Comparison of ENCODE assay signal across 33 cellular contexts in genomic region chr6:52634211-52634610, GRCh38. TPM values are rescaled to one million over a fixed set of nuclear protein-coding genes. Genes with fewer than 3 reads are reported as not detected.
DNase-seq lines count a peak whose midpoint lies in the region; ATAC-seq, FAIRE-seq and TF ChIP-seq lines count a peak whose summit lies in the region.
"Had no signal": no experiment of that assay in that cellular context is flagged by ENCODE, and none has a peak within 500 bp of the region (broad histone marks: within the 10 kb centered on the region; RNA-seq: fewer than 3 reads in every experiment).

No MANE protein-coding gene starts in this region.

- 0 out of 2 replicates have a peak overlapping the region, but pooled peaks have one; percentile 6 for H3K9ac ChIP-seq in GM23248

- FAIRE-seq in GM19239 (lab: Jason Lieb, UNC), result no peak
- FAIRE-seq: GM12878, TTC549 had no signal

- no peaks in the 10 kb centered on the region for H3K36me3 Mint-ChIP-seq in T-helper 2 cell treated with Interferon-gamma antibody and Interleukin-4, amounts not matched to agents 5 μg/mL and 100 μg/mL, for 36 hours (ENCODE audit: low read depth)
- H3K36me3 Mint-ChIP-seq in natural killer cell treated with Interleukin-12 subunit alpha and Interleukin-12 subunit beta and Interleukin-15 and Interleukin-18, amount 100 ng/mL, for 72 hours, result no peaks in the 10 kb centered on the region
- H3K36me3 Mint-ChIP-seq: activated naive CD4-positive, alpha-beta T cell treated with anti-CD3 and anti-CD28 coated beads, Interleukin-2, amount 50 U/mL, for 72 hours; CD8-positive, alpha-beta memory T cell; IgD-negative memory B cell; stimulated activated naive B cell treated with anti-CD40 and anti-IgM and Interleukin-4, amounts not matched to agents 10 μg/mL and 1 μg/mL and 100 μg/mL, for 72 hours; type B pancreatic cell had no signal

- H3K79me2 ChIP-seq in GM23248 (ENCODE audit: insufficient read depth) (no peaks in the 10 kb centered on the region), hepatocyte (no peaks in the 10 kb centered on the region)

- no peak overlapping the region for H3K4me2 ChIP-seq in GM23248 (ENCODE audit: unreplicated experiment)
- no peak overlapping the region for H3K4me2 ChIP-seq in hepatocyte

- TF ChIP-seq CTCF in hepatocyte (IDR thresholded peaks at IDR 0.05; ENCODE audit: poor library complexity), result no peak

- no peak for ATAC-seq in natural killer cell treated with Interleukin-12 subunit alpha and Interleukin-12 subunit beta and Interleukin-15 and Interleukin-18, amount 100 ng/mL, for 72 hours
- ATAC-seq in left ventricle myocardium superior, result no peak
- ATAC-seq: GM12878; HCT116; left lung; sciatic nerve; stimulated activated naive B cell treated with anti-CD40 and anti-IgM and Interleukin-4, amounts not matched to agents 10 μg/mL and 1 μg/mL and 100 μg/mL, for 72 hours had no signal

- no peak overlapping the region for H3K4me3 Mint-ChIP-seq in T-helper 2 cell treated with Interferon-gamma antibody and Interleukin-4, amounts not matched to agents 5 μg/mL and 100 μg/mL, for 36 hours
- no peak overlapping the region for H3K4me3 Mint-ChIP-seq in natural killer cell treated with Interleukin-12 subunit alpha and Interleukin-12 subunit beta and Interleukin-15 and Interleukin-18, amount 100 ng/mL, for 72 hours
- H3K4me3 Mint-ChIP-seq: CD8-positive, alpha-beta memory T cell; endodermal cell; IgD-negative memory B cell; neural crest cell; stimulated activated naive B cell treated with anti-CD40 and anti-IgM and Interleukin-4, amounts not matched to agents 10 μg/mL and 1 μg/mL and 100 μg/mL, for 72 hours; T-helper 1 cell treated with Interleukin-12 subunit alpha and Interleukin-12 subunit beta and Interleukin-4 antibody, amounts not matched to agents 30 μg/mL and 1 μg/mL, for 36 hours; type B pancreatic cell had no signal

- no peaks in the 10 kb centered on the region for H3F3A ChIP-seq in GM23248 (ENCODE audit: insufficient read depth)

- H2AFZ ChIP-seq in GM23248, result peak overlapping the region; percentile 30; the same call in 1 of the 2 replicates
- peak overlapping the region; percentile 38 for H2AFZ ChIP-seq in hepatocyte

- H3K9me3 ChIP-seq in GM23248 (ENCODE audit: low read depth) (no peaks in the 10 kb centered on the region), hepatocyte (ENCODE audit: low read depth) (no peaks in the 10 kb centered on the region)
- H3K9me3 ChIP-seq: left lung had no signal

- no peak overlapping the region for H3K27ac ChIP-seq in GM23248
- H3K27ac ChIP-seq in hepatocyte, result peak overlapping the region; percentile 11
- H3K27ac ChIP-seq: left lung, SK-N-MC had no signal

- peaks cover 25% of the 10 kb centered on the region for H3K4me1 Mint-ChIP-seq in T-helper 2 cell treated with Interferon-gamma antibody and Interleukin-4, amounts not matched to agents 5 μg/mL and 100 μg/mL, for 36 hours (ENCODE audit: low read depth)
- no peaks in the 10 kb centered on the region for H3K4me1 Mint-ChIP-seq in natural killer cell treated with Interleukin-12 subunit alpha and Interleukin-12 subunit beta and Interleukin-15 and Interleukin-18, amount 100 ng/mL, for 72 hours (ENCODE audit: low read depth in 2 of 2)
- H3K4me1 Mint-ChIP-seq: endodermal cell; IgD-negative memory B cell; stimulated activated naive B cell treated with anti-CD40 and anti-IgM and Interleukin-4, amounts not matched to agents 10 μg/mL and 1 μg/mL and 100 μg/mL, for 72 hours had no signal

- H3K27me3 ChIP-seq in GM23248 (replicated peaks; ENCODE audit: insufficient read depth) (no peaks in the 10 kb centered on the region), hepatocyte (no peaks in the 10 kb centered on the region)
- H3K27me3 ChIP-seq: left lung had no signal

- no peaks in the 10 kb centered on the region for H3K27me3 Mint-ChIP-seq in T-helper 2 cell treated with Interferon-gamma antibody and Interleukin-4, amounts not matched to agents 5 μg/mL and 100 μg/mL, for 36 hours (ENCODE audit: low read depth)
- H3K27me3 Mint-ChIP-seq in natural killer cell treated with Interleukin-12 subunit alpha and Interleukin-12 subunit beta and Interleukin-15 and Interleukin-18, amount 100 ng/mL, for 72 hours, result peaks cover 3 to 27% of the 10 kb centered on the region in 2 donors
- H3K27me3 Mint-ChIP-seq: type B pancreatic cell had no signal

- H3K9me2 ChIP-seq in GM23248 (ENCODE audit: insufficient read depth) (no peaks in the 10 kb centered on the region), hepatocyte (replicated peaks; ENCODE audit: insufficient read depth) (no peaks in the 10 kb centered on the region)

- in situ Hi-C loops in GM23248 (cut with MboI), result no loop called here

- H4K20me1 ChIP-seq in GM23248 (ENCODE audit: insufficient read depth), result no peaks in the 10 kb centered on the region
- H4K20me1 ChIP-seq in hepatocyte (ENCODE audit: insufficient read depth, poor library complexity, severe bottlenecking), result no peaks in the 10 kb centered on the region

- H3K27ac Mint-ChIP-seq in T-helper 2 cell treated with Interferon-gamma antibody and Interleukin-4, amounts not matched to agents 5 μg/mL and 100 μg/mL, for 36 hours, result peak overlapping the region; percentile 27
- H3K27ac Mint-ChIP-seq in natural killer cell treated with Interleukin-12 subunit alpha and Interleukin-12 subunit beta and Interleukin-15 and Interleukin-18, amount 100 ng/mL, for 72 hours, result no peak overlapping the region
- H3K27ac Mint-ChIP-seq: CD8-positive, alpha-beta memory T cell; endodermal cell; IgD-negative memory B cell; stimulated activated naive B cell treated with anti-CD40 and anti-IgM and Interleukin-4, amounts not matched to agents 10 μg/mL and 1 μg/mL and 100 μg/mL, for 72 hours; T-helper 1 cell treated with Interleukin-12 subunit alpha and Interleukin-12 subunit beta and Interleukin-4 antibody, amounts not matched to agents 30 μg/mL and 1 μg/mL, for 36 hours; type B pancreatic cell had no signal

- DNase-seq in COLO829 (ENCODE audit: low spot score) (peak; percentile 74), GM23248 (peak; percentile 34), hepatocyte (ENCODE audit: low spot score) (no peak), anterior cingulate cortex (lab: John Stamatoyannopoulos, UW) (no peak), left ventricle myocardium superior (no peak), GM19239 (ENCODE audit: insufficient read length, low spot score) (no peak)
- DNase-seq in T-helper 2 cell treated with Interferon-gamma antibody and Interleukin-4, amounts not matched to agents 5 μg/mL and 100 μg/mL, for 36 hours (ENCODE audit: low spot score), result no peak
- DNase-seq in natural killer cell treated with Interleukin-12 subunit alpha and Interleukin-12 subunit beta and Interleukin-15 and Interleukin-18, amount 100 ng/mL, for 72 hours (ENCODE audit: low spot score), result no peak
- DNase-seq: activated CD8-positive, alpha-beta memory T cell treated with anti-CD3 and anti-CD28 coated beads, Interleukin-2, amount 50 U/mL, for 48 hours; CD8-positive, alpha-beta memory T cell; central memory CD4-positive, alpha-beta T cell; endodermal cell; glutamatergic neuron; islet precursor cell; left lung; mesendoderm; NCI-H1092; NCI-H187; NCI-H2171 treated with DMSO at 0.1 percent for 48 hours; NCI-H510A; posterior cingulate gyrus; stimulated activated naive B cell treated with anti-CD40 and anti-IgM and Interleukin-4, amounts not matched to agents 10 μg/mL and 1 μg/mL and 100 μg/mL, for 72 hours had no signal

- H3K4me3 ChIP-seq in GM23248 (no peak overlapping the region), hepatocyte (no peak overlapping the region)
- H3K4me3 ChIP-seq: GM12878, left lung, SK-N-MC had no signal

- intact Hi-C loops in left ventricle myocardium superior (cut with micrococcal nuclease), result no loop called here

- 31 to 36% methylated on average over 3 of the region's 3 CpGs for WGBS in GM23248 (ENCODE audit: low coverage in 1 of 2, low lambda C conversion rate in 2 of 2, missing lambda C conversion rate in 2 of 2), 2 experiments
- 62% methylated on average over 3 of the region's 3 CpGs for WGBS in hepatocyte (ENCODE audit: low lambda C conversion rate, missing lambda C conversion rate)

- H3K4me1 ChIP-seq in GM23248 (ENCODE audit: insufficient read depth) (peaks cover 9% of the 10 kb centered on the region; the same call in 1 of the 2 replicates), hepatocyte (ENCODE audit: insufficient read depth) (no peaks in the 10 kb centered on the region)
- H3K4me1 ChIP-seq: left lung had no signal

- no peaks in the 10 kb centered on the region for H3K36me3 ChIP-seq in GM23248 (ENCODE audit: low read depth)
- no peaks in the 10 kb centered on the region for H3K36me3 ChIP-seq in hepatocyte (replicated peaks; ENCODE audit: insufficient read depth, low read depth)
- H3K36me3 ChIP-seq: left lung had no signal

- peaks cover 3% of the 10 kb centered on the region for H3K9me3 Mint-ChIP-seq in T-helper 2 cell treated with Interferon-gamma antibody and Interleukin-4, amounts not matched to agents 5 μg/mL and 100 μg/mL, for 36 hours
- H3K9me3 Mint-ChIP-seq in natural killer cell treated with Interleukin-12 subunit alpha and Interleukin-12 subunit beta and Interleukin-15 and Interleukin-18, amount 100 ng/mL, for 72 hours, result no peaks in the 10 kb centered on the region
- H3K9me3 Mint-ChIP-seq: activated naive CD4-positive, alpha-beta T cell treated with anti-CD3 and anti-CD28 coated beads, Interleukin-2, amount 50 U/mL, for 72 hours; activated T-helper 17 cell treated with anti-CD3 and anti-CD28 coated beads, Interleukin-2, amount 50 U/mL, for 72 hours; CD8-positive, alpha-beta memory T cell; endodermal cell; IgD-negative memory B cell; neural crest cell; stimulated activated naive B cell treated with anti-CD40 and anti-IgM and Interleukin-4, amounts not matched to agents 10 μg/mL and 1 μg/mL and 100 μg/mL, for 72 hours; T-helper 1 cell treated with Interleukin-12 subunit alpha and Interleukin-12 subunit beta and Interleukin-4 antibody, amounts not matched to agents 30 μg/mL and 1 μg/mL, for 36 hours; type B pancreatic cell had no signal

RNA-seq across cellular contexts. Expression of gene TMEM14A, which starts 36.7 kb away (rescaled TPM):
- 64.0 and 68.4 TPM in 2 replicates for total RNA-seq in GM23248 (2014; rRNA removed; shearing (Covaris generic))
- polyA plus RNA-seq in GM23248 (2016; fragmentation: Nextera tagmentation; extraction: Ambion mirVana) (95.1 and 96.0 TPM in 2 replicates), hepatocyte (80.4 and 86.9 TPM in 2 replicates)
- total RNA-seq in hepatocyte (70.6 and 84.5 TPM in 2 replicates), left ventricle myocardium superior (8.8 TPM)
- total RNA-seq in natural killer cell treated with Interleukin-12 subunit alpha and Interleukin-12 subunit beta and Interleukin-15 and Interleukin-18, amount 100 ng/mL, for 72 hours, result 10 to 100 TPM in 1 of 2 donors, 1 to 10 TPM in 1; 9.4 to 12.0 TPM

RNA-seq across cellular contexts. Expression of gene TRAM2, which starts 57.4 kb away (rescaled TPM):
- 174 and 182 TPM in 2 replicates for total RNA-seq in GM23248 (2014; rRNA removed; shearing (Covaris generic))
- polyA plus RNA-seq in GM23248 (2016; fragmentation: Nextera tagmentation; extraction: Ambion mirVana) (141 and 145 TPM in 2 replicates), hepatocyte (20.8 and 29.6 TPM in 2 replicates)
- total RNA-seq in hepatocyte (47.6 and 48.2 TPM in 2 replicates), left ventricle myocardium superior (10.4 TPM)
- 1 to 10 TPM; 2.5 to 9.0 TPM for total RNA-seq in natural killer cell treated with Interleukin-12 subunit alpha and Interleukin-12 subunit beta and Interleukin-15 and Interleukin-18, amount 100 ng/mL, for 72 hours

Comparison
In these comparisons a context has a peak if more than half of its experiments do, and no peak if none do; other contexts are left out.
1. DNase-seq: peak in COLO829 (single experiment) and GM23248 (single experiment); none in T-helper 2 cell treated with Interferon-gamma antibody and Interleukin-4, amounts not matched to agents 5 μg/mL and 100 μg/mL, for 36 hours (single experiment), hepatocyte (single experiment), natural killer cell treated with Interleukin-12 subunit alpha and Interleukin-12 subunit beta and Interleukin-15 and Interleukin-18, amount 100 ng/mL, for 72 hours (single experiment), anterior cingulate cortex (0 of 58), left ventricle myocardium superior (single experiment) and GM19239 (single experiment).